14 cellular contexts compared by ENCODE assay signal in genomic region chr5:111197523-111197922, GRCh38. TPM values are rescaled to one million over a fixed set of nuclear protein-coding genes. Genes with fewer than 3 reads are reported as not detected.
A peak's percentile ranks its signal among the peaks of the same experiment; 100 is the strongest.
DNase-seq lines count a peak whose midpoint lies in the region; ATAC-seq, FAIRE-seq and TF ChIP-seq lines count a peak whose summit lies in the region.
"Had no signal": no experiment of that assay in that cellular context is flagged by ENCODE, and none has a peak within 500 bp of the region (broad histone marks: within the 10 kb centered on the region; RNA-seq: fewer than 3 reads in every experiment).

No MANE protein-coding gene starts in this region.

- no TSS peak for BruUV-seq in K562 (replicated peaks; lab: Mats Ljungman, UMichigan)

- TF ChIP-seq RAD21 in K562 (CRISPR knock-in tag; conservative IDR thresholded peaks at IDR 0.05 in 1 of 2, IDR thresholded peaks at IDR 0.05 in 1 of 2), result no peak

- H2AFZ ChIP-seq in K562 (ENCODE audit: low read depth, low read length), result no peak overlapping the region

- H3K4me1 ChIP-seq in K562 (replicated peaks in 1 of 2; ENCODE audit: control insufficient read depth in 2 of 2, insufficient read depth in 2 of 2, low read length in 2 of 2), result no peaks in the 10 kb centered on the region
- H3K4me1 ChIP-seq: ascending aorta had no signal

- TF ChIP-seq EP300 in K562 (IDR thresholded peaks at IDR 0.05; ENCODE audit: low read length), result no peak

- intact Hi-C loops in K562 (cut with micrococcal nuclease), result no loop called here

- whole genome bisulfite sequencing in K562 (ENCODE audit: insufficient coverage, low coverage, missing lambda C conversion rate), result 0% methylated on average over 1 of the region's 1 CpG

- CTCF ChIA-PET in K562 (lab: Yijun Ruan, JAX; ENCODE audit: low intra/inter-chr PET ratio), result no interaction called here

- no peaks in the 10 kb centered on the region for H3K9me3 ChIP-seq in K562 (replicated peaks; ENCODE audit: control insufficient read depth, insufficient read depth, low read depth, low read length)
- H3K9me3 ChIP-seq: ascending aorta had no signal

- no peak for TF ChIP-seq CTCF in K562 (IDR thresholded peaks at IDR 0.05 in 2 of 3, conservative IDR thresholded peaks at IDR 0.05 in 1 of 3; ENCODE audit: insufficient read depth in 2 of 3, low read depth in 1 of 3, low read length in 3 of 3)

- no peaks in the 10 kb centered on the region for H3K9me1 ChIP-seq in K562 (ENCODE audit: control insufficient read depth, insufficient read depth, low read length)

- FAIRE-seq in K562 (lab: Jason Lieb, UNC), result no peak

- in situ Hi-C loops in K562 (cut with MboI), result no loop called here

- no peak for TF ChIP-seq POLR2A in K562 (conservative IDR thresholded peaks at IDR 0.05)

- no peaks in the 10 kb centered on the region for H4K20me1 ChIP-seq in K562 (replicated peaks; ENCODE audit: control insufficient read depth, insufficient read depth, low read length)

- no peak overlapping the region for H3K4me2 ChIP-seq in K562 (ENCODE audit: insufficient read depth, low read length)

- H3K36me3 ChIP-seq in K562 (ENCODE audit: control insufficient read depth, insufficient read depth, low read length), result no peaks in the 10 kb centered on the region
- H3K36me3 ChIP-seq: ascending aorta had no signal

- H3K27me3 ChIP-seq in K562 (ENCODE audit: control insufficient read depth in 2 of 2, insufficient read depth in 2 of 2, low read length in 2 of 2), result no peaks in the 10 kb centered on the region
- H3K27me3 ChIP-seq: ascending aorta had no signal

- no peak overlapping the region for H3K27ac ChIP-seq in K562 (ENCODE audit: extremely low read depth, low read depth, low read length)
- H3K27ac ChIP-seq: ascending aorta had no signal

- H3K9ac ChIP-seq in K562 (ENCODE audit: insufficient read depth in 1 of 2, low read depth in 2 of 2, low read length in 2 of 2), result no peak overlapping the region

- DNase-seq in D341Med (ENCODE audit: low spot score) (peak; percentile 14), HT1080 (ENCODE audit: low read depth) (peak; percentile 7), K562 (ENCODE audit: extremely low read depth in 1 of 4, low spot score in 3 of 4) (peak in 1 of 4 experiments; percentile 12), medulla oblongata (ENCODE audit: extremely low spot score) (peak; percentile 74), DMS53 (lab: John Stamatoyannopoulos, UW) (no peak)
- DNase-seq in effector CD8-positive, alpha-beta T cell (lab: John Stamatoyannopoulos, UW), result no peak
- DNase-seq: activated CD8-positive, alpha-beta memory T cell treated with anti-CD3 and anti-CD28 coated beads, Interleukin-2, amount 50 U/mL, for 4 hours; NCI-H1436 treated with DMSO at 0.1 percent for 48 hours; stimulated activated CD4-positive, alpha-beta T cell treated with anti-CD3 and anti-CD28 coated beads, Interleukin-12 subunit alpha, Interleukin-12 subunit beta, amount 100 ng/mL, for 4 hours had no signal

- POLR2A ChIA-PET in K562 (lab: Yijun Ruan, JAX), result no interaction called here

- H3K79me2 ChIP-seq in K562 (ENCODE audit: control insufficient read depth, insufficient read depth, low read length), result no peaks in the 10 kb centered on the region

- no peak overlapping the region for H3K4me3 ChIP-seq in K562
- H3K4me3 ChIP-seq: ascending aorta had no signal

- no peak for ATAC-seq in K562
- ATAC-seq in HG02885 (IDR thresholded peaks at IDR 0.05; ENCODE audit: poor library complexity, unreplicated experiment), result no peak
- no peak for ATAC-seq in HG02763 (IDR thresholded peaks at IDR 0.05; ENCODE audit: unreplicated experiment)
- ATAC-seq: natural killer cell treated with Interleukin-12 subunit alpha and Interleukin-12 subunit beta and Interleukin-15 and Interleukin-18, amount 100 ng/mL, for 72 hours; Panc1 had no signal

TF ChIP-seq in K562, 482 proteins besides CTCF, POLR2A, EP300 and RAD21:
- TF ChIP-seq NFIC (IDR thresholded peaks at IDR 0.05) (peak; percentile 83), MEF2A (IDR thresholded peaks at IDR 0.05; ENCODE audit: control insufficient read depth, low read depth, low read length) (no peak), PRPF4 (IDR thresholded peaks at IDR 0.05; ENCODE audit: insufficient read depth, low read depth, low read length, poor library complexity, severe bottlenecking) (no peak)

RNA-seq across cellular contexts. Expression of gene CAMK4, which starts 26.7 kb away (rescaled TPM):
- 28.0 and 35.4 TPM in 2 replicates for total RNA-seq in HT1080 (2014; rRNA removed; shearing (Covaris generic))
- polyA plus RNA-seq in HT1080 (2015; cell fraction: cytosol; rRNA removed), result 11.8 and 12.5 TPM in 2 replicates
- 5.4 and 6.8 TPM in 2 replicates for polyA plus RNA-seq in HT1080 (2015; cell fraction: nucleus; rRNA removed)
- total RNA-seq in K562 (2011; cell fraction: chromatin; rRNA removed; ENCODE audit: low replicate concordance), result not detected in 2 replicates
- not detected in 2 replicates for total RNA-seq in K562 (2011; cell fraction: nucleolus; rRNA removed)
- not detected in 2 replicates for total RNA-seq in K562 (2011; cell fraction: nucleoplasm; rRNA removed)
- under 0.01 TPM in 1 of 2 replicates, not detected in the other for total RNA-seq in K562 (2014; rRNA removed)
- not detected in 2 replicates for total RNA-seq in K562 (2014; rRNA removed; fragmentation: Illumina TruSeq; extraction: Trizol)
- not detected in 2 replicates for total RNA-seq in K562 (2015; rRNA removed; fragmentation: Illumina TruSeq; extraction: Trizol)
- total RNA-seq in K562 (2021), result 0.27 and 0.35 TPM in 2 replicates
- not detected in 2 replicates for polyA plus RNA-seq in K562 (2011; rRNA removed)
- not detected in 2 replicates for polyA plus RNA-seq in K562 (2011; cell fraction: cytosol; rRNA removed)
- polyA plus RNA-seq in K562 (2011; cell fraction: nucleus; rRNA removed), result not detected in 2 replicates
- polyA plus RNA-seq in K562 (2012), result 0.03 and 0.04 TPM in 2 replicates
- 0.14 TPM in 1 of 2 replicates, not detected in the other for polyA plus RNA-seq in K562 (2014; fragmentation: Illumina TruSeq; extraction: Trizol)
- polyA plus RNA-seq in K562 (2014; fragmentation: Nextera tagmentation; extraction: Ambion mirVana), result not detected
- polyA plus RNA-seq in K562 (2014; rRNA removed), result not detected in 2 replicates
- 0.21 TPM in 1 of 2 replicates, not detected in the other for polyA minus RNA-seq in K562 (2011; rRNA and poly(A)+ RNA removed)
- polyA minus RNA-seq in K562 (2011; cell fraction: cytosol; rRNA and poly(A)+ RNA removed), result not detected in 2 replicates
- polyA minus RNA-seq in K562 (2011; cell fraction: nucleus; rRNA and poly(A)+ RNA removed), result not detected in 2 replicates

Comparison
In these comparisons a context has a peak if more than half of its experiments do, and no peak if none do; other contexts are left out.
1. DNase-seq: peak in D341Med (single experiment), HT1080 (single experiment) and medulla oblongata (single experiment); none in DMS53 (single experiment) and effector CD8-positive, alpha-beta T cell (single experiment).
2. RNA of gene CAMK4, which starts 26.7 kb away (total RNA-seq): 28.0 to 35.4 TPM in HT1080; under 0.01 to 0.35 TPM in K562; every median in the first group is over 10 times any median in the second.